30 cellular contexts compared by ENCODE assay signal in the genomic region with DNA sequence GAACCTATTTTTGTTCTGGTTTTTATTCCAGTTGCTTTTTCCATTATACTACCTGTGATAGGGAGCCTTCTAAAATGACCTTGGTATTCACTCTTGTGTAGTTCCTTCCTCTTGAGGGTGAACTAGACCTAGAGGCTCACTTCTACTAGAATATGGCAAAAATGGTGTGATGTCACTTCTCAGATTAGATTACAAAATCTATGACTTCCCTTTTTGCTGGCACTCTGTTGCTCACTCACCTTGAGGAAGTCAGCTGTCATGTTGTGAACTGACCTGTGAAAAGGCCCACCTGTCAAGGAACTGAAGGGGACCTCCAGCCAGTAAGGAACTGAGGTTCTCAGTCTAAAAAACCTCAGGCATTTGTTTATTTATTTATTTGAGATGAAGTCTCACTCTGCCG. TPM values are rescaled to one million over a fixed set of nuclear protein-coding genes. Genes with fewer than 3 reads are reported as not detected.
"Had no signal": no experiment of that assay in that cellular context is flagged by ENCODE, and none has a peak within 500 bp of the region (broad histone marks: within the 10 kb centered on the region; RNA-seq: fewer than 3 reads in every experiment).

No MANE protein-coding gene starts in this region.

- H3K4me3 ChIP-seq: ascending aorta, sigmoid colon, thoracic aorta, uterus had no signal

- ATAC-seq: esophagus mucosa; left colon; stimulated activated effector memory CD8-positive, alpha-beta T cell treated with anti-CD3 and anti-CD28 coated beads, Interleukin-12 subunit alpha, Interleukin-12 subunit beta, amount 100 ng/mL, for 72 hours had no signal

- H3K9me3 ChIP-seq: ascending aorta, neutrophil, thoracic aorta, uterus had no signal

- H3K27ac ChIP-seq: ascending aorta, brain microvascular endothelial cell, neutrophil, sigmoid colon, thoracic aorta, uterus had no signal

- H3K36me3 ChIP-seq: ascending aorta, brain microvascular endothelial cell, neutrophil, sigmoid colon, thoracic aorta, uterus had no signal

- H3K4me1 ChIP-seq: uterus had no signal

- H3K27me3 ChIP-seq: ascending aorta, brain microvascular endothelial cell, sigmoid colon, uterus had no signal

- DNase-seq: activated CD4-positive, alpha-beta memory T cell treated with anti-CD3 and anti-CD28 coated beads for 36 hours; activated CD4-positive, alpha-beta T cell treated with anti-CD3 and anti-CD28 coated beads, Interleukin-2, amount 10 ng/mL, durations not matched to agents 24 days and 14 days; activated CD8-positive, alpha-beta memory T cell treated with anti-CD3 and anti-CD28 coated beads, Interleukin-2, amount 50 U/mL, for 4 hours; activated gamma-delta T cell; activated naive CD4-positive, alpha-beta T cell treated with anti-CD3 and anti-CD28 coated beads, Interleukin-2, amount 10 ng/mL, durations not matched to agents 7 days and 5 days; activated naive CD8-positive, alpha-beta T cell treated with anti-CD3 and anti-CD28 coated beads, Interleukin-2, amount 10 ng/mL, durations not matched to agents 7 days and 5 days; activated T-cell treated with anti-CD3 and anti-CD28 coated beads, Interleukin-2, amount 50 U/mL, for 24 hours; brain microvascular endothelial cell; caudate nucleus; cortex of kidney; foreskin fibroblast; head of caudate nucleus; hippocampal formation; left colon; naive B cell; nephron progenitor cell; retina; sigmoid colon; small intestine; stimulated activated CD4-positive, alpha-beta T cell treated with anti-CD3 and anti-CD28 coated beads, Interleukin-4, amount 100 ng/mL, for 24 hours; trophoblast cell; uterus had no signal

- FAIRE-seq: endothelial cell of umbilical vein, keratinocyte, small intestine had no signal

RNA-seq across cellular contexts. Expression of a gene that starts 5.7 kb away (rescaled TPM):
- total RNA-seq: activated CD4-positive, alpha-beta T cell treated with anti-CD3 and anti-CD28 coated beads, Interleukin-2, amount 10 ng/mL, durations not matched to agents 24 days and 14 days; activated CD8-positive, alpha-beta memory T cell treated with anti-CD3 and anti-CD28 coated beads for 36 hours; activated naive CD8-positive, alpha-beta T cell treated with anti-CD3 and anti-CD28 coated beads, Interleukin-2, amount 10 ng/mL, durations not matched to agents 7 days and 5 days had no signal

RNA-seq across cellular contexts. Expression of a gene that starts 31.0 kb away (rescaled TPM):
- total RNA-seq: activated CD4-positive, alpha-beta memory T cell treated with anti-CD3 and anti-CD28 coated beads for 36 hours; activated CD4-positive, alpha-beta T cell treated with anti-CD3 and anti-CD28 coated beads, Interleukin-2, amount 10 ng/mL, durations not matched to agents 24 days and 14 days; activated CD8-positive, alpha-beta memory T cell treated with anti-CD3 and anti-CD28 coated beads for 36 hours; activated naive CD8-positive, alpha-beta T cell treated with anti-CD3 and anti-CD28 coated beads, Interleukin-2, amount 10 ng/mL, durations not matched to agents 7 days and 5 days; ascending aorta had no signal
